ENCODE assay signal across 8 cellular contexts in the genomic region with DNA sequence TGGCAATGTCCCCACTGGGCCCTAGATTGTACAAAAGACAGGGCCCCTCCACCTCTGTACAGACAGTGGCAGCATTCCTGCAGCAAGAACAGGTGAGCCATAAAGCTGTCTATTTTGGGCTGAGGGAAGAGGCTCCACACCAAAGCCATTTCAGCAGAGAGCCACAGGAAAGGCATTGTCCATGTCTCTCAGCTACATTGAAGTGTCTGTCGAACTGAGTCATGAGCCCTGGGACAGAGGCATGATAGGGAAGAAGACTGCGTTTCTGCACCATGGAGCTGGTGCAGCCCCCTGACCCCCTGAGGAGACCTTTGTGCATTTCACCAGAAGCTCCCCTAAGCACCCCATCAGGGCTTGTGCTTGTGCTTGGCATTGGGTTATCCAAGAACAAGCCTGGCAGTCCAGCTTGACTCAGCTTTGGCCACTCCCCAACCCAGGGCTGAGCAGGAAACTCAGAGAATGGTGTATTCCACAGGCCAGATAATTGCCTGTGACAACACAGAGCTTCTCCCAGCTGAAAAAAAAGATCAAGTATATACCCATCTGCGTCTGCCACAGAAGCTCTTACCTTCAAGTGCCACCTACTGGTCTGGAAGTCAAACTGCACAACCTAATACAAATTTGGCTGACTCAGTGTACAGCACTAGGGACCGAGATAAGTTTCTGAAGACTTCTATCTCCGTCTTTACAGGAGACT. TPM values are rescaled to one million over a fixed set of nuclear protein-coding genes. Genes with fewer than 3 reads are reported as not detected.
DNase-seq lines count a peak whose midpoint lies in the region; ATAC-seq and TF ChIP-seq lines count a peak whose summit lies in the region.

No MANE protein-coding gene starts in this region.

- peaks cover 7% of the 10 kb centered on the region for H3K4me1 ChIP-seq in BE2C
- H3K4me1 ChIP-seq in thyroid gland, result peaks cover 0 to 2% of the 10 kb centered on the region in 2 donors

- no peak overlapping the region for H3K27ac ChIP-seq in thyroid gland

- no peak overlapping the region for H3K4me3 Mint-ChIP-seq in activated T-helper 1 cell treated with anti-CD3 and anti-CD28 coated beads, Interleukin-12 subunit alpha, Interleukin-12 subunit beta, Interleukin-2, Interleukin-4 antibody, amounts not matched to agents 30 ng/mL and 10 ng/mL and 1 ng/mL, durations not matched to agents 14 hours and 24 hours and 36 hours

- H3K27me3 Mint-ChIP-seq in activated T-helper 1 cell treated with anti-CD3 and anti-CD28 coated beads, Interleukin-12 subunit alpha, Interleukin-12 subunit beta, Interleukin-2, Interleukin-4 antibody, amounts not matched to agents 30 ng/mL and 10 ng/mL and 1 ng/mL, durations not matched to agents 14 hours and 24 hours and 36 hours (ENCODE audit: insufficient read depth), result peaks cover 24% of the 10 kb centered on the region

- no peak overlapping the region for H3K27ac Mint-ChIP-seq in activated T-helper 1 cell treated with anti-CD3 and anti-CD28 coated beads, Interleukin-12 subunit alpha, Interleukin-12 subunit beta, Interleukin-2, Interleukin-4 antibody, amounts not matched to agents 30 ng/mL and 10 ng/mL and 1 ng/mL, durations not matched to agents 14 hours and 24 hours and 36 hours

- peak; percentile 83 for ATAC-seq in GM19025 (IDR thresholded peaks at IDR 0.05; ENCODE audit: low read depth, unreplicated experiment)
- ATAC-seq in HG03175 (IDR thresholded peaks at IDR 0.05; ENCODE audit: unreplicated experiment), result peak; percentile 93

- intact Hi-C loops in thyroid gland (cut with DNase I), result no loop called here
- intact Hi-C loops in activated T-helper 1 cell treated with anti-CD3 and anti-CD28 coated beads, Interleukin-12 subunit alpha, Interleukin-12 subunit beta, Interleukin-2, Interleukin-4 antibody, amounts not matched to agents 30 ng/mL and 10 ng/mL and 1 ng/mL, durations not matched to agents 14 hours and 24 hours and 36 hours (cut with micrococcal nuclease), result loop anchor here (1.0 kb wide), 1 partner anchor 210 kb away; no protein-coding TSS in a partner anchor

- H3K9me3 ChIP-seq in BE2C (no peaks in the 10 kb centered on the region; the same call in 1 of the 2 replicates), thyroid gland (no peaks in the 10 kb centered on the region)

- DNase-seq in BE2C (peak; percentile 80), NCI-H226 (peak; percentile 81), amniotic stem cell (lab: John Stamatoyannopoulos, UW) (peak; percentile 70), iris pigment epithelial cell (ENCODE audit: low read depth) (peak; percentile 68), thyroid gland (peak; percentile 22 to 30)
- no peak for DNase-seq in activated T-helper 1 cell treated with anti-CD3 and anti-CD28 coated beads, Interleukin-12 subunit alpha, Interleukin-12 subunit beta, Interleukin-2, Interleukin-4 antibody, amounts not matched to agents 30 ng/mL and 10 ng/mL and 1 ng/mL, durations not matched to agents 14 hours and 24 hours and 36 hours (ENCODE audit: low spot score)

- H3K9me3 Mint-ChIP-seq in activated T-helper 1 cell treated with anti-CD3 and anti-CD28 coated beads, Interleukin-12 subunit alpha, Interleukin-12 subunit beta, Interleukin-2, Interleukin-4 antibody, amounts not matched to agents 30 ng/mL and 10 ng/mL and 1 ng/mL, durations not matched to agents 14 hours and 24 hours and 36 hours, result no peaks in the 10 kb centered on the region

- no peaks in the 10 kb centered on the region for H3K4me1 Mint-ChIP-seq in activated T-helper 1 cell treated with anti-CD3 and anti-CD28 coated beads, Interleukin-12 subunit alpha, Interleukin-12 subunit beta, Interleukin-2, Interleukin-4 antibody, amounts not matched to agents 30 ng/mL and 10 ng/mL and 1 ng/mL, durations not matched to agents 14 hours and 24 hours and 36 hours (ENCODE audit: low read depth)

- TF ChIP-seq CTCF in BE2C (IDR thresholded peaks at IDR 0.05; ENCODE audit: low read depth, low read length) (peak; percentile 96), thyroid gland (IDR thresholded peaks at IDR 0.05) (peak; percentile 49 to 88 (median 77))

- H3K27me3 ChIP-seq in BE2C, result no peaks in the 10 kb centered on the region
- H3K27me3 ChIP-seq in thyroid gland, result no peaks in the 10 kb centered on the region

- 56 to 59% methylated on average over 5 of the region's 5 CpGs for WGBS in thyroid gland, 2 donors

- H3K36me3 Mint-ChIP-seq in activated T-helper 1 cell treated with anti-CD3 and anti-CD28 coated beads, Interleukin-12 subunit alpha, Interleukin-12 subunit beta, Interleukin-2, Interleukin-4 antibody, amounts not matched to agents 30 ng/mL and 10 ng/mL and 1 ng/mL, durations not matched to agents 14 hours and 24 hours and 36 hours (ENCODE audit: low read depth), result no peaks in the 10 kb centered on the region

- TF ChIP-seq POLR2A in thyroid gland (IDR thresholded peaks at IDR 0.05), result no peak

- H3K4me3 ChIP-seq in BE2C (ENCODE audit: low read depth, low read length), result no peak overlapping the region
- H3K4me3 ChIP-seq in thyroid gland (replicated peaks in 1 of 3), result no peak overlapping the region

- H3K36me3 ChIP-seq in BE2C (no peaks in the 10 kb centered on the region), thyroid gland (no peaks in the 10 kb centered on the region)

RNA-seq across cellular contexts. Expression of a gene that starts 5.9 kb away (rescaled TPM):
- polyA plus RNA-seq in BE2C (2012; ENCODE audit: insufficient read depth, insufficient read length, low read depth), result 13.5 TPM
- total RNA-seq in thyroid gland, result 10 to 100 TPM; 15.9 to 28.6 (median 20.7) TPM
- 0.34 and 0.37 TPM in 2 replicates for total RNA-seq in activated T-helper 1 cell treated with anti-CD3 and anti-CD28 coated beads, Interleukin-12 subunit alpha, Interleukin-12 subunit beta, Interleukin-2, Interleukin-4 antibody, amounts not matched to agents 30 ng/mL and 10 ng/mL and 1 ng/mL, durations not matched to agents 14 hours and 24 hours and 36 hours

Comparison
In these comparisons a context has a peak if more than half of its experiments do, and no peak if none do; other contexts are left out.
1. RNA of a gene that starts 5.9 kb away (total RNA-seq): 15.9 to 28.6 TPM in thyroid gland; 0.34 to 0.37 TPM in activated T-helper 1 cell treated with anti-CD3 and anti-CD28 coated beads, Interleukin-12 subunit alpha, Interleukin-12 subunit beta, Interleukin-2, Interleukin-4 antibody, amounts not matched to agents 30 ng/mL and 10 ng/mL and 1 ng/mL, durations not matched to agents 14 hours and 24 hours and 36 hours; every median in the first group is over 10 times any median in the second.